1 cellular context compared by ENCODE assay signal in genomic region chr1:43901562-43901961, GRCh38.
TF ChIP-seq lines count a peak whose summit lies in the region.

No MANE protein-coding gene starts in this region.

TF ChIP-seq in K562, 482 proteins besides CTCF, POLR2A, EP300 and RAD21:
- TF ChIP-seq PRDM10 (IDR thresholded peaks at IDR 0.05; ENCODE audit: partially characterized antibody) (peak; percentile 78), EHMT2 (IDR thresholded peaks at IDR 0.05) (no peak), MAFF (IDR thresholded peaks at IDR 0.05; ENCODE audit: low read length) (no peak), ZNF436 (CRISPR knock-in tag; IDR thresholded peaks at IDR 0.05) (no peak)
